Comparison of ENCODE assay signal across 27 cellular contexts in the genomic region with DNA sequence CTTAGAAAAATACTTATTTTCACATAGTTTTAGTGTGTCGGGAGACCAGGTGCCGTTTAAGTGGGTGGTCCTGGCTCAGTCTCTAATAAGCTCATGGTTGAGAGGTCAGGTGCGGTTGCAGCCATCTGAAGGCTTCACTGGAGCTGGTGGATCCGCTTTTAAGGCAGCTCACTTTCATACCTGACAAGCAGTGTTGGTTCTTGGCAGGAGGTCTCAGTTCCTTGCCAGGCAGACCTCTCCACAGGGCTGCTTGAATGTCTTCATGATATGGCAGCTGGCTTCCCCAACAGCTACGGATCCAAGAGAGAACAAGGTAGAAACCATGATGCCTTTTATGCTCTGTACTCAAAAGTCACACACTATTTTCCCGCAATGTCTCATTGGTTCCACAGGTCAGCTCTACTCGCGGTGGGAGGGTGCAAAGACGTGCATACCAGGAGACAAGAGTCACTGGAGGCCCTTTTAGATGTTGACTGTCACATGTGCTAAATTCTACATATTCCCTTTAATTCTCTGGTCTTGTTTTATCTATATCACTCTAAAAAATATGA.
"Had no signal": no experiment of that assay in that cellular context is flagged by ENCODE, and none has a peak within 500 bp of the region (broad histone marks: within the 10 kb centered on the region; RNA-seq: fewer than 3 reads in every experiment).

No MANE protein-coding gene starts in this region.

- H3K4me3 Mint-ChIP-seq: activated CD4-positive, alpha-beta memory T cell treated with anti-CD3 and anti-CD28 coated beads, Interleukin-2, amount 10 ng/mL, durations not matched to agents 7 days and 5 days; activated CD4-positive, alpha-beta T cell treated with anti-CD3 and anti-CD28 coated beads, Interleukin-2, amount 10 ng/mL, durations not matched to agents 7 days and 5 days; activated T-cell treated with anti-CD3 and anti-CD28 coated beads, Interleukin-2, amount 50 U/mL, for 24 hours; mesothelial cell of epicardium; naive B cell; type B pancreatic cell had no signal

- H3K4me1 Mint-ChIP-seq: activated CD4-positive, alpha-beta memory T cell treated with anti-CD3 and anti-CD28 coated beads, Interleukin-2, amount 10 ng/mL, durations not matched to agents 7 days and 5 days; activated CD4-positive, alpha-beta T cell treated with anti-CD3 and anti-CD28 coated beads, Interleukin-2, amount 10 ng/mL, durations not matched to agents 7 days and 5 days; naive B cell had no signal

- H3K4me1 ChIP-seq: breast epithelium, colonic mucosa, right atrium auricular region, uterus had no signal

- H3K27me3 ChIP-seq: breast epithelium, colonic mucosa, right atrium auricular region, uterus had no signal

- H3K27ac Mint-ChIP-seq: activated CD4-positive, alpha-beta memory T cell treated with anti-CD3 and anti-CD28 coated beads, Interleukin-2, amount 10 ng/mL, durations not matched to agents 7 days and 5 days; activated CD4-positive, alpha-beta T cell treated with anti-CD3 and anti-CD28 coated beads, Interleukin-2, amount 10 ng/mL, durations not matched to agents 7 days and 5 days; activated T-cell treated with anti-CD3 and anti-CD28 coated beads, Interleukin-2, amount 50 U/mL, for 24 hours; mesothelial cell of epicardium; type B pancreatic cell had no signal

- FAIRE-seq: frontal cortex, keratinocyte had no signal

- DNase-seq: activated CD4-positive, alpha-beta memory T cell treated with anti-CD3 and anti-CD28 coated beads, Interleukin-2, amount 10 ng/mL, durations not matched to agents 7 days and 5 days; activated CD4-positive, alpha-beta T cell treated with anti-CD3 and anti-CD28 coated beads for 1 hour; activated CD4-positive, alpha-beta T cell treated with anti-CD3 and anti-CD28 coated beads, Interleukin-2, amount 10 ng/mL, durations not matched to agents 7 days and 5 days; activated CD8-positive, alpha-beta memory T cell treated with anti-CD3 and anti-CD28 coated beads, Interleukin-2, amount 50 U/mL, for 48 hours; activated gamma-delta T cell; activated naive CD4-positive, alpha-beta T cell treated with anti-CD3 and anti-CD28 coated beads, Interleukin-2, amount 50 U/mL, for 16 hours; activated T-cell treated with anti-CD3 and anti-CD28 coated beads, Interleukin-2, amount 50 U/mL, for 24 hours; amniotic stem cell; central memory CD4-positive, alpha-beta T cell; colonic mucosa; effector CD8-positive, alpha-beta T cell; glutamatergic neuron; left cardiac atrium; mammary epithelial cell; naive B cell; occipital lobe; stimulated activated CD4-positive, alpha-beta T cell treated with anti-CD3 and anti-CD28 coated beads, Interleukin-4, amount 100 ng/mL, for 1 hour; stimulated activated naive CD8-positive, alpha-beta T cell treated with anti-CD3 and anti-CD28 coated beads, Interleukin-15, Interleukin-2, amounts not matched to agents 100 U/mL and 50 U/mL, for 24 hours; T-helper 2 cell; uterus had no signal

- H3K36me3 ChIP-seq: breast epithelium, colonic mucosa, right atrium auricular region, thoracic aorta, uterus had no signal

- H3K4me3 ChIP-seq: breast epithelium, colonic mucosa, right atrium auricular region, thoracic aorta, uterus had no signal

- H3K36me3 Mint-ChIP-seq: mesothelial cell of epicardium, naive B cell, type B pancreatic cell had no signal

- H3K27me3 Mint-ChIP-seq: activated T-cell treated with anti-CD3 and anti-CD28 coated beads, Interleukin-2, amount 50 U/mL, for 24 hours had no signal

- H3K9me3 ChIP-seq: breast epithelium, colonic mucosa, right atrium auricular region, thoracic aorta, uterus had no signal

- ATAC-seq: left cardiac atrium; stimulated activated naive CD8-positive, alpha-beta T cell treated with anti-CD3 and anti-CD28 coated beads, Interleukin-15, Interleukin-2, amounts not matched to agents 100 U/mL and 50 U/mL, for 24 hours had no signal

- H3K27ac ChIP-seq: breast epithelium, colonic mucosa, right atrium auricular region, thoracic aorta, uterus had no signal

- H3K9me3 Mint-ChIP-seq: activated CD4-positive, alpha-beta memory T cell treated with anti-CD3 and anti-CD28 coated beads, Interleukin-2, amount 10 ng/mL, durations not matched to agents 7 days and 5 days; activated CD4-positive, alpha-beta T cell treated with anti-CD3 and anti-CD28 coated beads, Interleukin-2, amount 10 ng/mL, durations not matched to agents 7 days and 5 days; activated T-cell treated with anti-CD3 and anti-CD28 coated beads, Interleukin-2, amount 50 U/mL, for 24 hours; naive B cell had no signal
